In the genomic region with DNA sequence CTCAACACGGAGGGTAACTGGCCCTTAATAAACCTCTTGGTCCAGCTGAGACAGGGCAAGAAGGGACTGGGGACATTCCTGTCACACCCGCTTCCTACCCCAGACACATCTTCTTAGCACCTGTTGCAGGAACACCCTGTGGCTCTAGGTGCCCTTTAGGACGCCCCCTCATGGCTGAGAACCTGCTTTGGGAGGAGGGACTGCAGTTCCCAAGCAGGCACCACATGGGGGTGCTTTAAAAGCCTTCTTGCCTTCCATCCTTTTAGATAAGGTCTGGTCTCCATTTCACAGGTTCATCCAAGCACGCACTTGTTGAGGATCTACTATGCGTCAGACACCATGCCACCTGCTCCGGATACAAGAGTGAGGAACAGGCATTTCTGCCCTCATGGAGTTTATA, we compare ENCODE assay signal across 11 cellular contexts. TPM values are rescaled to one million over a fixed set of nuclear protein-coding genes. Genes with fewer than 3 reads are reported as not detected.
A peak's percentile ranks its signal among the peaks of the same experiment; 100 is the strongest.
DNase-seq lines count a peak whose midpoint lies in the region; ATAC-seq and TF ChIP-seq lines count a peak whose summit lies in the region.
"Had no signal": no experiment of that assay in that cellular context is flagged by ENCODE, and none has a peak within 500 bp of the region (broad histone marks: within the 10 kb centered on the region; RNA-seq: fewer than 3 reads in every experiment).

No MANE protein-coding gene starts in this region.

- TF ChIP-seq CTCF in type B pancreatic cell (conservative IDR thresholded peaks at IDR 0.05), result no peak

- H3K9me3 Mint-ChIP-seq in activated naive CD4-positive, alpha-beta T cell treated with anti-CD3 and anti-CD28 coated beads, Interleukin-2, amount 50 U/mL, for 72 hours, result no peaks in the 10 kb centered on the region
- no peaks in the 10 kb centered on the region for H3K9me3 Mint-ChIP-seq in memory B cell
- no peaks in the 10 kb centered on the region for H3K9me3 Mint-ChIP-seq in type B pancreatic cell
- H3K9me3 Mint-ChIP-seq: CD8-positive, alpha-beta T cell had no signal

- DNase-seq in NCI-H82 (lab: John Stamatoyannopoulos, UW) (peak; percentile 19), NCI-H82 treated with DMSO at 0.1 percent for 48 hours (lab: John Stamatoyannopoulos, UW; ENCODE audit: unreplicated experiment) (no peak), Karpas-422 (peak; percentile 80), memory B cell (ENCODE audit: low spot score in 2 of 2) (peak in 1 of 2 donors; percentile 16), type B pancreatic cell (ENCODE audit: extremely low spot score, unreplicated experiment) (no peak)
- no peak for DNase-seq in activated naive CD4-positive, alpha-beta T cell treated with anti-CD3 and anti-CD28 coated beads, Interleukin-2, amount 50 U/mL, for 72 hours (ENCODE audit: low spot score in 2 of 2)
- no peak for DNase-seq in activated effector memory CD4-positive, alpha-beta T cell treated with anti-CD3 and anti-CD28 coated beads, Interleukin-2, amount 50 U/mL, for 16 hours
- DNase-seq: NCI-H1930, stomach had no signal

- no peaks in the 10 kb centered on the region for H3K9me3 ChIP-seq in Karpas-422 (ENCODE audit: low read length)
- H3K9me3 ChIP-seq: stomach had no signal

- peak overlapping the region; percentile 61 to 95 for H3K27ac Mint-ChIP-seq in activated naive CD4-positive, alpha-beta T cell treated with anti-CD3 and anti-CD28 coated beads, Interleukin-2, amount 50 U/mL, for 72 hours
- H3K27ac Mint-ChIP-seq in memory B cell (peak overlapping the region; percentile 37), type B pancreatic cell (no peak overlapping the region)
- H3K27ac Mint-ChIP-seq: CD8-positive, alpha-beta T cell had no signal

- H3K9ac ChIP-seq in Karpas-422 (ENCODE audit: low read length), result no peak overlapping the region

- no peak overlapping the region for H3K4me2 ChIP-seq in Karpas-422 (ENCODE audit: low read depth, low read length, poor library complexity, severe bottlenecking)

- H3K27ac ChIP-seq in Karpas-422 (ENCODE audit: low read length), result no peak overlapping the region
- H3K27ac ChIP-seq: stomach had no signal

- no peaks in the 10 kb centered on the region for H3K9me2 ChIP-seq in Karpas-422 (replicated peaks; ENCODE audit: insufficient read depth, low read length)

- 0 out of 2 replicates have a peak, but pooled peaks cover 4% of the 10 kb centered on the region for H4K20me1 ChIP-seq in Karpas-422 (ENCODE audit: insufficient read depth, low read depth, low read length)

- H3K27me3 ChIP-seq in Karpas-422 (ENCODE audit: low read length), result no peaks in the 10 kb centered on the region
- H3K27me3 ChIP-seq: stomach had no signal

- H3K36me3 ChIP-seq in Karpas-422 (ENCODE audit: insufficient read depth, low read length), result peaks cover 4% of the 10 kb centered on the region; the same call in 1 of the 2 replicates

- no peak for ATAC-seq in activated naive CD4-positive, alpha-beta T cell treated with anti-CD3 and anti-CD28 coated beads, Interleukin-2, amount 50 U/mL, for 72 hours
- ATAC-seq in memory B cell (ENCODE audit: low read depth), result peak; percentile 43
- no peak for ATAC-seq in GM21528 (IDR thresholded peaks at IDR 0.05; ENCODE audit: low FRiP score, unreplicated experiment)
- ATAC-seq: CD8-positive, alpha-beta T cell had no signal

- peaks cover 4% of the 10 kb centered on the region; the same call in 1 of the 2 replicates for H3K4me1 ChIP-seq in Karpas-422 (ENCODE audit: low read length)

- H2AFZ ChIP-seq in Karpas-422 (ENCODE audit: low read length), result no peak overlapping the region

- H3K36me3 Mint-ChIP-seq in activated naive CD4-positive, alpha-beta T cell treated with anti-CD3 and anti-CD28 coated beads, Interleukin-2, amount 50 U/mL, for 72 hours, result peaks cover 6 to 13% of the 10 kb centered on the region in 2 donors
- H3K36me3 Mint-ChIP-seq in memory B cell, result peaks cover 17% of the 10 kb centered on the region
- peaks cover 13% of the 10 kb centered on the region for H3K36me3 Mint-ChIP-seq in type B pancreatic cell

- H3K79me2 ChIP-seq in Karpas-422 (ENCODE audit: low read length), result no peaks in the 10 kb centered on the region

- no peak overlapping the region for H3K4me3 ChIP-seq in Karpas-422 (ENCODE audit: low read length)
- H3K4me3 ChIP-seq: stomach had no signal

- no peaks in the 10 kb centered on the region for H3K27me3 Mint-ChIP-seq in memory B cell
- H3K27me3 Mint-ChIP-seq in type B pancreatic cell, result no peaks in the 10 kb centered on the region

- no peak overlapping the region for H3K4me3 Mint-ChIP-seq in memory B cell
- H3K4me3 Mint-ChIP-seq in type B pancreatic cell, result no peak overlapping the region
- H3K4me3 Mint-ChIP-seq: CD8-positive, alpha-beta T cell had no signal

- peaks cover 10% of the 10 kb centered on the region for H3K4me1 Mint-ChIP-seq in memory B cell
- peaks cover 4% of the 10 kb centered on the region for H3K4me1 Mint-ChIP-seq in type B pancreatic cell (ENCODE audit: unreplicated experiment)

RNA-seq across cellular contexts. Expression of gene NSFL1C, which starts 26.6 kb away (rescaled TPM):
- 19.4 and 20.9 TPM in 2 replicates for total RNA-seq in Karpas-422 (2014; rRNA removed; shearing (Covaris generic); ENCODE audit: low replicate concordance)
- total RNA-seq in activated naive CD4-positive, alpha-beta T cell treated with anti-CD3 and anti-CD28 coated beads, Interleukin-2, amount 50 U/mL, for 72 hours, result 10 to 100 TPM; 40.1 to 70.1 TPM
- total RNA-seq in type B pancreatic cell (ENCODE audit: low replicate concordance), result 79.2 and 81.0 TPM in 2 replicates

RNA-seq across cellular contexts. Expression of gene FKBP1A, which starts 47.2 kb away (rescaled TPM):
- total RNA-seq in Karpas-422 (2014; rRNA removed; shearing (Covaris generic); ENCODE audit: low replicate concordance), result 105 and 187 TPM in 2 replicates
- total RNA-seq in activated naive CD4-positive, alpha-beta T cell treated with anti-CD3 and anti-CD28 coated beads, Interleukin-2, amount 50 U/mL, for 72 hours, result 100 to 1,000 TPM; 147 to 374 TPM
- 149 and 177 TPM in 2 replicates for total RNA-seq in type B pancreatic cell (ENCODE audit: low replicate concordance)

RNA-seq across cellular contexts. Expression of gene SIRPB2, which starts 51.2 kb away (rescaled TPM):
- not detected in 2 replicates for total RNA-seq in Karpas-422 (2014; rRNA removed; shearing (Covaris generic); ENCODE audit: low replicate concordance)
- not detected for total RNA-seq in activated naive CD4-positive, alpha-beta T cell treated with anti-CD3 and anti-CD28 coated beads, Interleukin-2, amount 50 U/mL, for 72 hours
- total RNA-seq in type B pancreatic cell (ENCODE audit: low replicate concordance), result not detected in 2 replicates
- total RNA-seq: CD8-positive, alpha-beta T cell had no signal

Comparison
In these comparisons a context has a peak if more than half of its experiments do, and no peak if none do; other contexts are left out.
1. DNase-seq: peak in NCI-H82 (single experiment) and Karpas-422 (single experiment); none in NCI-H82 treated with DMSO at 0.1 percent for 48 hours (single experiment), activated naive CD4-positive, alpha-beta T cell treated with anti-CD3 and anti-CD28 coated beads, Interleukin-2, amount 50 U/mL, for 72 hours (0 of 2), type B pancreatic cell (single experiment) and activated effector memory CD4-positive, alpha-beta T cell treated with anti-CD3 and anti-CD28 coated beads, Interleukin-2, amount 50 U/mL, for 16 hours (single experiment).